Comparison of ENCODE assay signal across 13 cellular contexts in genomic region chr7:30549933-30550493, GRCh38. TPM values are rescaled to one million over a fixed set of nuclear protein-coding genes. Genes with fewer than 3 reads are reported as not detected.
DNase-seq lines count a peak whose midpoint lies in the region; ATAC-seq and TF ChIP-seq lines count a peak whose summit lies in the region.
"Had no signal": no experiment of that assay in that cellular context is flagged by ENCODE, and none has a peak within 500 bp of the region (broad histone marks: within the 10 kb centered on the region; RNA-seq: fewer than 3 reads in every experiment).

No MANE protein-coding gene starts in this region.

- no peak for ATAC-seq in HG03175 (IDR thresholded peaks at IDR 0.05; ENCODE audit: unreplicated experiment)
- ATAC-seq in GM21528 (IDR thresholded peaks at IDR 0.05; ENCODE audit: low FRiP score, unreplicated experiment): no peak
- ATAC-seq: natural killer cell; stimulated activated naive B cell treated with anti-CD40 and anti-IgM and Interleukin-4, amounts not matched to agents 10 μg/mL and 1 μg/mL and 100 μg/mL, for 72 hours had no signal

- H3K36me3 Mint-ChIP-seq in dendritic cell treated with granulocyte-macrophage colony-stimulating factor and Interleukin-4, amounts not matched to agents 40 ng/mL and 50 ng/mL, for 4 days (ENCODE audit: low read depth): peaks cover 50% of the 10 kb centered on the region

- intact Hi-C loops in dendritic cell treated with granulocyte-macrophage colony-stimulating factor and Interleukin-4, amounts not matched to agents 40 ng/mL and 50 ng/mL, for 4 days (cut with micrococcal nuclease): loop anchor here (2.0 kb wide), 1 partner anchor 45 kb away; the partner anchor contains the start of gene GARS1
- intact Hi-C loops in spleen (cut with DNase I; ENCODE audit: low total_unique reads): no loop called here

- H3K27ac ChIP-seq in mesendoderm (ENCODE audit: low read depth, low read length): no peak overlapping the region
- peak overlapping the region in 1 of 8 donors; percentile 52 for H3K27ac ChIP-seq in spleen

- H2BK120ac ChIP-seq in mesendoderm (ENCODE audit: low read depth, low read length): no peak overlapping the region

- no peak overlapping the region for H2BK5ac ChIP-seq in mesendoderm (ENCODE audit: low read length)

- POLR2A ChIA-PET in HEK293T (lab: Yijun Ruan, JAX): no interaction called here

- no peak for TF ChIP-seq POLR2A in spleen (IDR thresholded peaks at IDR 0.05)

- no peaks in the 10 kb centered on the region for H3K79me1 ChIP-seq in mesendoderm (ENCODE audit: low read length)

- H3K4me1 Mint-ChIP-seq in dendritic cell treated with granulocyte-macrophage colony-stimulating factor and Interleukin-4, amounts not matched to agents 40 ng/mL and 50 ng/mL, for 4 days (ENCODE audit: low read depth): peaks cover 39% of the 10 kb centered on the region
- H3K4me1 Mint-ChIP-seq: natural killer cell had no signal

- H3K36me3 ChIP-seq in mesendoderm (ENCODE audit: control insufficient read depth, insufficient read depth, low read length) (no peaks in the 10 kb centered on the region), spleen (peaks cover 0 to 61% (median 4%) of the 10 kb centered on the region in 6 donors)

- H3K27ac Mint-ChIP-seq in dendritic cell treated with granulocyte-macrophage colony-stimulating factor and Interleukin-4, amounts not matched to agents 40 ng/mL and 50 ng/mL, for 4 days: peak overlapping the region; percentile 91
- H3K27ac Mint-ChIP-seq: natural killer cell; stimulated activated naive B cell treated with anti-CD40 and anti-IgM and Interleukin-4, amounts not matched to agents 10 μg/mL and 1 μg/mL and 100 μg/mL, for 72 hours had no signal

- no peak overlapping the region for H4K5ac ChIP-seq in mesendoderm (ENCODE audit: low read length)

- H2AK5ac ChIP-seq in mesendoderm (ENCODE audit: low read length): no peak overlapping the region

- DNase-seq in CD1c-positive myeloid dendritic cell (ENCODE audit: extremely low spot score) (peak; percentile 87), KBM-7 (peak; percentile 4), mesendoderm (peak; percentile 51), spleen (no peak), HEK293T (ENCODE audit: extremely low spot score) (no peak)
- DNase-seq: activated CD4-positive, CD25-positive, alpha-beta regulatory T cell treated with anti-CD3 and anti-CD28 coated beads, Interleukin-2, amount 50 U/mL, for 72 hours; effector CD8-positive, alpha-beta T cell; natural killer cell; SHP77; stimulated activated naive B cell treated with anti-CD40 and anti-IgM and Interleukin-4, amounts not matched to agents 10 μg/mL and 1 μg/mL and 100 μg/mL, for 72 hours had no signal

- H3K4ac ChIP-seq in mesendoderm (ENCODE audit: low read depth, low read length): no peak overlapping the region

- H3K27me3 ChIP-seq in mesendoderm (ENCODE audit: insufficient read depth, low read length, poor library complexity) (no peaks in the 10 kb centered on the region), spleen (replicated peaks in 1 of 7) (no peaks in the 10 kb centered on the region)

- H3K27me3 Mint-ChIP-seq in dendritic cell treated with granulocyte-macrophage colony-stimulating factor and Interleukin-4, amounts not matched to agents 40 ng/mL and 50 ng/mL, for 4 days: no peaks in the 10 kb centered on the region
- H3K27me3 Mint-ChIP-seq: stimulated activated naive B cell treated with anti-CD40 and anti-IgM and Interleukin-4, amounts not matched to agents 10 μg/mL and 1 μg/mL and 100 μg/mL, for 72 hours had no signal

- no peaks in the 10 kb centered on the region for H3K4me1 ChIP-seq in mesendoderm (ENCODE audit: control insufficient read depth, low read depth, low read length)
- peaks cover 0 to 27% (median 17%) of the 10 kb centered on the region in 6 donors for H3K4me1 ChIP-seq in spleen

- in situ Hi-C loops in KBM-7 (cut with MboI; ENCODE audit: low pct_unique_long_range_greater_than_20kb, low sequenced_read_pairs): no loop called here

- no peak overlapping the region for H3K18ac ChIP-seq in mesendoderm (ENCODE audit: low read length)

- no peak overlapping the region for H3K9ac ChIP-seq in mesendoderm (ENCODE audit: low read length)

- H2BK15ac ChIP-seq in mesendoderm (replicated peaks; ENCODE audit: low read depth): no peak overlapping the region

- H3K4me3 ChIP-seq in mesendoderm (ENCODE audit: low read length): no peak overlapping the region
- H3K4me3 ChIP-seq in spleen: no peak overlapping the region

- no peak overlapping the region for H4K8ac ChIP-seq in mesendoderm (ENCODE audit: low read depth, low read length)

- H3K9me3 Mint-ChIP-seq in dendritic cell treated with granulocyte-macrophage colony-stimulating factor and Interleukin-4, amounts not matched to agents 40 ng/mL and 50 ng/mL, for 4 days: no peaks in the 10 kb centered on the region
- H3K9me3 Mint-ChIP-seq: natural killer cell; stimulated activated naive B cell treated with anti-CD40 and anti-IgM and Interleukin-4, amounts not matched to agents 10 μg/mL and 1 μg/mL and 100 μg/mL, for 72 hours had no signal

- no peak overlapping the region for H3K56ac ChIP-seq in mesendoderm (ENCODE audit: low read length)

- no peaks in the 10 kb centered on the region for H3K79me2 ChIP-seq in mesendoderm (ENCODE audit: control insufficient read depth, insufficient read depth, low read length)

- CTCF ChIA-PET in HEK293T (lab: Yijun Ruan, JAX): interaction anchor here (0.7 to 1.9 kb wide), 3 partner anchors 14 to 56 kb away, joined by 3 to 8 read pairs (median 5); no protein-coding TSS in a partner anchor

- H3K9me3 ChIP-seq in spleen: no peaks in the 10 kb centered on the region

- no peak overlapping the region for H3K4me2 ChIP-seq in mesendoderm (ENCODE audit: low read length)

- H3K4me3 Mint-ChIP-seq in dendritic cell treated with granulocyte-macrophage colony-stimulating factor and Interleukin-4, amounts not matched to agents 40 ng/mL and 50 ng/mL, for 4 days: peak overlapping the region; percentile 18
- H3K4me3 Mint-ChIP-seq: natural killer cell; stimulated activated naive B cell treated with anti-CD40 and anti-IgM and Interleukin-4, amounts not matched to agents 10 μg/mL and 1 μg/mL and 100 μg/mL, for 72 hours had no signal

- no CpG with 5 or more reads among the region's 7 CpGs for WGBS in mesendoderm (ENCODE audit: extremely low coverage, insufficient coverage, low lambda C conversion rate)
- WGBS in spleen, 5 donors: 75 to 86% (median 80%) methylated on average over 7 of the region's 7 CpGs

- no peak overlapping the region for H3K23ac ChIP-seq in mesendoderm (ENCODE audit: low read length)

- TF ChIP-seq CTCF in spleen (IDR thresholded peaks at IDR 0.05 in 8 of 11, conservative IDR thresholded peaks at IDR 0.05 in 3 of 11): no peak

TF ChIP-seq in HEK293T, 16 proteins besides CTCF, POLR2A, EP300 and RAD21:
- TF ChIP-seq FOXK2 (IDR thresholded peaks at IDR 0.05) (no peak), NFRKB (IDR thresholded peaks at IDR 0.05) (no peak), HDGF (IDR thresholded peaks at IDR 0.05; ENCODE audit: borderline replicate concordance) (no peak), CTBP1 (IDR thresholded peaks at IDR 0.05; ENCODE audit: borderline replicate concordance) (no peak), ZNF384 (IDR thresholded peaks at IDR 0.05) (no peak), SP1 (IDR thresholded peaks at IDR 0.05) (no peak), BHLHE40 (IDR thresholded peaks at IDR 0.05; ENCODE audit: borderline replicate concordance) (no peak), FOXM1 (IDR thresholded peaks at IDR 0.05; ENCODE audit: borderline replicate concordance) (no peak), FOXA1 (IDR thresholded peaks at IDR 0.05) (no peak)

RNA-seq across cellular contexts. Expression of gene GARS1, which starts 44.7 kb away (rescaled TPM):
- 333 TPM for polyA plus RNA-seq in mesendoderm (2013, experiment 1 of 2)
- polyA plus RNA-seq in mesendoderm (2013, experiment 2 of 2): 336 TPM
- total RNA-seq in spleen: 10 to 100 TPM; 41.0 to 90.1 (median 54.4) TPM
- polyA plus RNA-seq in spleen: 10 to 100 TPM; 45.1 to 53.6 (median 47.9) TPM

RNA-seq across cellular contexts. Expression of gene GGCT, which starts 45.4 kb away (rescaled TPM):
- polyA plus RNA-seq in mesendoderm (2013, experiment 1 of 2): 81.7 TPM
- 83.4 TPM for polyA plus RNA-seq in mesendoderm (2013, experiment 2 of 2)
- total RNA-seq in spleen: 10 to 100 TPM; 13.8 to 26.9 (median 18.1) TPM
- polyA plus RNA-seq in spleen: 10 to 100 TPM; 37.6 to 53.0 (median 50.7) TPM

Comparison
In these comparisons a context has a peak if more than half of its experiments do, and no peak if none do; other contexts are left out.
1. DNase-seq: peak in CD1c-positive myeloid dendritic cell (single experiment), KBM-7 (single experiment) and mesendoderm (single experiment); none in spleen (single experiment) and HEK293T (single experiment).